ENCODE assay signal across 8 cellular contexts in genomic region chr5:138353550-138353893, GRCh38. TPM values are rescaled to one million over a fixed set of nuclear protein-coding genes. Genes with fewer than 3 reads are reported as not detected.
DNase-seq lines count a peak whose midpoint lies in the region; ATAC-seq, FAIRE-seq and TF ChIP-seq lines count a peak whose summit lies in the region.

No MANE protein-coding gene starts in this region.

- peaks cover 0 to 9% (median 4%) of the 10 kb centered on the region in 3 donors for H3K9me3 Mint-ChIP-seq in T-cell

- TF ChIP-seq CTCF in epithelial cell of proximal tubule (conservative IDR thresholded peaks at IDR 0.05; ENCODE audit: low read depth, low read length): no peak
- no peak for TF ChIP-seq CTCF in osteoblast (IDR thresholded peaks at IDR 0.05; ENCODE audit: extremely low read depth, low read depth, low read length)

- peak overlapping the region; percentile 88 for H3K4me2 ChIP-seq in osteoblast (ENCODE audit: insufficient read depth, low read length)

- POLR2A ChIA-PET in T-cell (lab: Charles Lee): interaction anchor here (0.6 to 4.9 kb wide), 6 partner anchors 15 to 165 kb away, joined by 4 to 33 read pairs (median 8); partner anchors contain the start of genes FAM53C (in 2 of the 2) and CDC25C (in 1 of the 2)

- peak; percentile 8 to 24 (median 14) for ATAC-seq in T-cell (replicated peaks in 1 of 4)

- H3K4me1 ChIP-seq in osteoblast (ENCODE audit: insufficient read depth, low read length): peaks cover 57% of the 10 kb centered on the region

- peak overlapping the region; percentile 95 for H3K4me3 ChIP-seq in epithelial cell of proximal tubule (ENCODE audit: low read depth, low read length)
- H3K4me3 ChIP-seq in osteoblast (ENCODE audit: insufficient read depth, low read length): peak overlapping the region; percentile 90

- H3K79me2 ChIP-seq in osteoblast (ENCODE audit: insufficient read depth, low read length): peaks cover 52% of the 10 kb centered on the region

- peak overlapping the region; percentile 86 for H2AFZ ChIP-seq in osteoblast (ENCODE audit: low read length)

- in situ Hi-C loops in ACHN (cut with HindIII; ENCODE audit: low pct_ligation_motif_present, low pct_unique_long_range_greater_than_20kb, low sequenced_read_pairs): no loop called here

- peak overlapping the region; percentile 92 to 94 for H3K27ac Mint-ChIP-seq in T-cell

- peak overlapping the region; percentile 64 for H3K27ac ChIP-seq in osteoblast (ENCODE audit: low read depth, low read length)

- H3K4me3 Mint-ChIP-seq in T-cell: peak overlapping the region; percentile 92 to 96 (median 95)

- peaks cover 31% of the 10 kb centered on the region for H4K20me1 ChIP-seq in osteoblast (ENCODE audit: insufficient read depth, low read length)

- no peaks in the 10 kb centered on the region for H3K27me3 Mint-ChIP-seq in T-cell

- H3K4me1 Mint-ChIP-seq in T-cell: peaks cover 45 to 54% (median 50%) of the 10 kb centered on the region in 3 donors

- peak; percentile 82 for FAIRE-seq in GM19239 (lab: Jason Lieb, UNC)

- no peaks in the 10 kb centered on the region for H3K9me3 ChIP-seq in osteoblast (ENCODE audit: low read depth, low read length)

- CTCF ChIA-PET in T-cell (lab: Charles Lee): interaction anchor here (0.6 to 5.6 kb wide), 18 partner anchors 11 to 465 kb away, joined by 3 to 89 read pairs (median 4); partner anchors contain the start of genes FAM53C (in 2 of the 2), KIF20A (in 2 of the 2), BRD8 (in 1 of the 2) and CDC23 (in 1 of the 2)

- peaks cover 7% of the 10 kb centered on the region for H3K36me3 Mint-ChIP-seq in T-cell

- H3K27me3 ChIP-seq in osteoblast (ENCODE audit: insufficient read depth, low read length): no peaks in the 10 kb centered on the region

- DNase-seq in GM19239 (ENCODE audit: insufficient read length, low spot score) (no peak), T-cell (peak in 7 of 34 experiments; percentile 10 to 32 (median 24)), epithelial cell of proximal tubule (ENCODE audit: low read depth) (no peak), osteoblast (ENCODE audit: insufficient read length, low spot score, missing footprints) (peak; percentile 73), 8988T (no peak), ACHN (no peak), hepatic stellate cell (ENCODE audit: low spot score) (no peak), NCI-H524 treated with DMSO at 0.1 percent for 48 hours (lab: John Stamatoyannopoulos, UW) (no peak)

- peaks cover 8% of the 10 kb centered on the region for H3K36me3 ChIP-seq in osteoblast (ENCODE audit: insufficient read depth, low read length)

RNA-seq across cellular contexts. Expression of gene KDM3B, which starts 1.0 kb away (rescaled TPM):
- 10 to 100 TPM; 72.9 to 78.3 (median 76.0) TPM for total RNA-seq in T-cell
- 27.6 and 40.2 TPM in 2 replicates for total RNA-seq in epithelial cell of proximal tubule
- 48.3 and 53.2 TPM in 2 replicates for total RNA-seq in osteoblast

RNA-seq across cellular contexts. Expression of gene FAM53C, which starts 15.5 kb away (rescaled TPM):
- 10 to 100 TPM; 22.2 to 58.3 (median 25.5) TPM for total RNA-seq in T-cell
- 13.7 and 34.7 TPM in 2 replicates for total RNA-seq in epithelial cell of proximal tubule
- 39.8 and 43.8 TPM in 2 replicates for total RNA-seq in osteoblast

RNA-seq across cellular contexts. Expression of gene CDC25C, which starts 21.9 kb away (rescaled TPM):
- total RNA-seq in T-cell (under 1 TPM in 1 of 5 donors, not detected in 4; 0.23 TPM), epithelial cell of proximal tubule (14.2 and 17.6 TPM in 2 replicates), osteoblast (1.8 TPM in 2 replicates)
